22 cellular contexts compared by ENCODE assay signal in the genomic region with DNA sequence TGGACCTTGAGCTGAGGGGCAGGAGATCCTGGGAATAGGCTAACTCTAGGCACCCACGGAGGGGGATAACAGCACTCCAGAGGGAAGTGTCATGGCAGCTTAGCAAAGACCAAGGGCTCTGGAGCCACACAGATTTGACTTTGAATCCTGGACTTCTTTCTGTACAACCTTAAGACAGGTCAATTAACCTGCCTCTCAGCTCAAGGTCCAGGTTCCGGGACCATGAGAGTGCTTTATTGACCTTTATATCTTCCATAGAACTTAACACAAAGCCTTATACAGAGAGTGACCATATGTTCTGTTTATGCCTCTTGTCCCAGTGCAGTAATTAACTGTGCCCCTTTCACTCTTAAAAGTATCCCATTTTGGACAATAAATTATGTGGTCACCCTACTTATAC.
DNase-seq lines count a peak whose midpoint lies in the region; ATAC-seq and TF ChIP-seq lines count a peak whose summit lies in the region.
"Had no signal": no experiment of that assay in that cellular context is flagged by ENCODE, and none has a peak within 500 bp of the region (broad histone marks: within the 10 kb centered on the region; RNA-seq: fewer than 3 reads in every experiment).

No MANE protein-coding gene starts in this region.

- DNase-seq in activated effector memory CD4-positive, alpha-beta T cell treated with anti-CD3 and anti-CD28 coated beads, Interleukin-2, amount 50 U/mL, for 16 hours = peak; percentile 4
- no peak for DNase-seq in activated effector memory CD4-positive, alpha-beta T cell treated with Interleukin-2 at 50 U/mL for 16 hours
- DNase-seq in hepatocyte (ENCODE audit: low spot score) = no peak
- no peak for DNase-seq in nephron progenitor cell
- DNase-seq in upper lobe of right lung = peak; percentile 2
- no peak for DNase-seq in ureter (ENCODE audit: low spot score)
- no peak for DNase-seq in osteocyte (ENCODE audit: extremely low spot score, unreplicated experiment)
- no peak for DNase-seq in left ventricle myocardium superior
- DNase-seq: Calu3; CD8-positive, alpha-beta memory T cell; DMS153; DND-41; Karpas-422; NCI-H1694 treated with DMSO at 0.1 percent for 48 hours; NCI-H2081; NCI-H2227 treated with DMSO at 0.1 percent for 48 hours; NCI-H526 treated with DMSO at 0.1 percent for 48 hours; Right ventricle myocardium superior; RPMI8226 had no signal

- ATAC-seq in upper lobe of right lung (no peak), left ventricle myocardium superior (no peak)

- H2AFZ ChIP-seq in hepatocyte = no peak overlapping the region

- WGBS in hepatocyte (ENCODE audit: low lambda C conversion rate, missing lambda C conversion rate) = 91% methylated on average over 2 of the region's 2 CpGs

- intact Hi-C loops in upper lobe of right lung (cut with DNase I) = no loop called here
- intact Hi-C loops in left ventricle myocardium superior (cut with micrococcal nuclease) = no loop called here

- H3K36me3 ChIP-seq in hepatocyte (replicated peaks; ENCODE audit: insufficient read depth, low read depth) = no peaks in the 10 kb centered on the region
- H3K36me3 ChIP-seq in upper lobe of right lung = no peaks in the 10 kb centered on the region

- H3K4me3 Mint-ChIP-seq in nephron progenitor cell (no peak overlapping the region), osteocyte (ENCODE audit: unreplicated experiment) (no peak overlapping the region)
- H3K4me3 Mint-ChIP-seq: B cell, CD14-positive monocyte had no signal

- TF ChIP-seq CTCF in hepatocyte (IDR thresholded peaks at IDR 0.05; ENCODE audit: poor library complexity) (no peak), nephron progenitor cell (IDR thresholded peaks at IDR 0.05) (no peak), upper lobe of right lung (IDR thresholded peaks at IDR 0.05) (no peak), osteocyte (IDR thresholded peaks at IDR 0.05) (no peak)

- H3K27me3 Mint-ChIP-seq in nephron progenitor cell (ENCODE audit: low read depth, poor library complexity) (peaks cover 3% of the 10 kb centered on the region), osteocyte (ENCODE audit: unreplicated experiment) (no peaks in the 10 kb centered on the region)
- H3K27me3 Mint-ChIP-seq: B cell; CD8-positive, alpha-beta memory T cell had no signal

- no peak overlapping the region for H3K4me2 ChIP-seq in hepatocyte

- no peak overlapping the region for H3K4me3 ChIP-seq in hepatocyte
- no peak overlapping the region for H3K4me3 ChIP-seq in upper lobe of right lung

- no peaks in the 10 kb centered on the region for H3K79me2 ChIP-seq in hepatocyte

- peaks cover 33% of the 10 kb centered on the region for H3K4me1 ChIP-seq in hepatocyte (ENCODE audit: insufficient read depth)
- no peaks in the 10 kb centered on the region for H3K4me1 ChIP-seq in upper lobe of right lung

- H3K9me3 Mint-ChIP-seq in nephron progenitor cell = no peaks in the 10 kb centered on the region
- H3K9me3 Mint-ChIP-seq in osteocyte (ENCODE audit: unreplicated experiment) = no peaks in the 10 kb centered on the region
- H3K9me3 Mint-ChIP-seq: CD8-positive, alpha-beta memory T cell had no signal

- peaks cover 96% of the 10 kb centered on the region for H3K4me1 Mint-ChIP-seq in nephron progenitor cell
- H3K4me1 Mint-ChIP-seq in osteocyte (ENCODE audit: unreplicated experiment) = peaks cover 17% of the 10 kb centered on the region
- H3K4me1 Mint-ChIP-seq: B cell; CD14-positive monocyte; CD8-positive, alpha-beta memory T cell had no signal

- H3K27ac Mint-ChIP-seq in nephron progenitor cell (peak overlapping the region; percentile 90), osteocyte (ENCODE audit: unreplicated experiment) (no peak overlapping the region)
- H3K27ac Mint-ChIP-seq: B cell; CD14-positive monocyte; CD8-positive, alpha-beta memory T cell had no signal

- H3K27me3 ChIP-seq in hepatocyte (no peaks in the 10 kb centered on the region), upper lobe of right lung (no peaks in the 10 kb centered on the region)

- H4K20me1 ChIP-seq in hepatocyte (ENCODE audit: insufficient read depth, poor library complexity, severe bottlenecking) = no peaks in the 10 kb centered on the region

- no peaks in the 10 kb centered on the region for H3K9me2 ChIP-seq in hepatocyte (replicated peaks; ENCODE audit: insufficient read depth)

- peak overlapping the region; percentile 19 for H3K27ac ChIP-seq in hepatocyte
- no peak overlapping the region for H3K27ac ChIP-seq in upper lobe of right lung
- H3K27ac ChIP-seq: 22Rv1 had no signal

- H3K9me3 ChIP-seq in hepatocyte (ENCODE audit: low read depth) (no peaks in the 10 kb centered on the region), upper lobe of right lung (no peaks in the 10 kb centered on the region)

- H3K36me3 Mint-ChIP-seq in nephron progenitor cell (ENCODE audit: low read depth) = no peaks in the 10 kb centered on the region
- no peaks in the 10 kb centered on the region for H3K36me3 Mint-ChIP-seq in osteocyte (ENCODE audit: unreplicated experiment)

Comparison
In these comparisons a context has a peak if more than half of its experiments do, and no peak if none do; other contexts are left out.
1. DNase-seq: peak in activated effector memory CD4-positive, alpha-beta T cell treated with anti-CD3 and anti-CD28 coated beads, Interleukin-2, amount 50 U/mL, for 16 hours (single experiment) and upper lobe of right lung (single experiment); none in activated effector memory CD4-positive, alpha-beta T cell treated with Interleukin-2 at 50 U/mL for 16 hours (single experiment), hepatocyte (single experiment), nephron progenitor cell (single experiment), ureter (single experiment), osteocyte (single experiment) and left ventricle myocardium superior (single experiment).